8 cellular contexts compared by ENCODE assay signal in the genomic region with DNA sequence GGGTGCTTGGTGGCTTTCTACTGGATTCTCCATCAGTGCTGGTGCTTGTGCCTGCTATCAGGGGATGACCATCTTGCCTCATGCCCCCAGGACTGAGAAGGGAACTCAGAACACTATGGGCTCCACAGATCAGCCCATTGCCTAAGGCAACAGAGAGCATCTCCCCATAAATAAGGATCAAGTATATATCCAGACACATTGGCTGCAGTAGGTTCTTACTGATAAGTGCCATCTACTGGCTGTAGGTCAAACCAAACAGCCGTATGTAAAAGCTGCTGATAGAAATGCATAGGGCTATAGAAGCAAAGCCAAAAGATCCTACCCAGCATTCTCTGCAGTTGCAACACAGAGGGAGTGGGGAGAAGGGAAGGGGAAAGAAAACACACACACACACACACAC.
A peak's percentile ranks its signal among the peaks of the same experiment; 100 is the strongest.
DNase-seq lines count a peak whose midpoint lies in the region; ATAC-seq and TF ChIP-seq lines count a peak whose summit lies in the region.

No MANE protein-coding gene starts in this region.

- no peak overlapping the region for H4K8ac ChIP-seq in neuronal stem cell (ENCODE audit: low read depth, low read length)

- no peak overlapping the region for H2BK5ac ChIP-seq in neuronal stem cell (ENCODE audit: low read length)

- H3K9me3 ChIP-seq in neuronal stem cell (replicated peaks in 1 of 2; ENCODE audit: control insufficient read depth in 2 of 2, insufficient read depth in 1 of 2, low read depth in 1 of 2, low read length in 2 of 2) (peaks cover 4 to 5% of the 10 kb centered on the region in 2 donors), heart left ventricle (no peaks in the 10 kb centered on the region)

- no peak overlapping the region for H2BK12ac ChIP-seq in neuronal stem cell (ENCODE audit: low read length)

- H3K36me3 ChIP-seq in neuronal stem cell (replicated peaks in 1 of 2; ENCODE audit: control insufficient read depth in 2 of 2, insufficient read depth in 2 of 2, low read length in 2 of 2) (peaks cover 5 to 17% of the 10 kb centered on the region in 2 donors), heart left ventricle (peaks cover 0 to 5% (median 0%) of the 10 kb centered on the region in 9 donors)

- WGBS in neuronal stem cell (ENCODE audit: extremely low coverage in 2 of 2, insufficient read length in 2 of 2, insufficient replicate concordance in 1 of 2), 2 donors: no CpG with 5 or more reads among the region's 1 CpG
- WGBS in heart left ventricle, 4 donors: 31 to 64% (median 52%) methylated on average over 1 of the region's 1 CpG

- H3K27ac ChIP-seq in neuronal stem cell (replicated peaks; ENCODE audit: low read length) (no peak overlapping the region), heart left ventricle (no peak overlapping the region)

- no peaks in the 10 kb centered on the region for H3K4me1 ChIP-seq in neuronal stem cell (ENCODE audit: control insufficient read depth in 2 of 2, insufficient read depth in 1 of 2, low read depth in 1 of 2, low read length in 2 of 2)
- peaks cover 0 to 5% (median 0%) of the 10 kb centered on the region in 12 donors for H3K4me1 ChIP-seq in heart left ventricle

- no peak overlapping the region for H2AK5ac ChIP-seq in neuronal stem cell (ENCODE audit: low read depth, low read length)

- no peak overlapping the region for H2BK15ac ChIP-seq in neuronal stem cell (ENCODE audit: low read length)

- TF ChIP-seq CTCF in heart left ventricle (IDR thresholded peaks at IDR 0.05): no peak

- TF ChIP-seq POLR2A in heart left ventricle (IDR thresholded peaks at IDR 0.05): no peak

- no peak overlapping the region for H3K4me2 ChIP-seq in neuronal stem cell (ENCODE audit: insufficient read depth, low read length, poor library complexity, severe bottlenecking)

- peaks cover 4% of the 10 kb centered on the region for H3K79me1 ChIP-seq in neuronal stem cell (ENCODE audit: low read depth, low read length)

- intact Hi-C loops in heart left ventricle (cut with DNase I): loop anchor here in 1 of 10 donors (10.0 kb wide), 1 partner anchor 295 kb away; no protein-coding TSS in a partner anchor

- H3K27me3 ChIP-seq in neuronal stem cell (ENCODE audit: control insufficient read depth in 3 of 3, insufficient read depth in 3 of 3, low read depth in 1 of 3, low read length in 3 of 3): no peaks in the 10 kb centered on the region
- no peaks in the 10 kb centered on the region for H3K27me3 ChIP-seq in heart left ventricle

- H3K4me3 ChIP-seq in neuronal stem cell (ENCODE audit: low read length in 2 of 2) (no peak overlapping the region), heart left ventricle (no peak overlapping the region)

- no peak overlapping the region for H3K9ac ChIP-seq in neuronal stem cell (ENCODE audit: low read depth, low read length, poor library complexity)

- H4K91ac ChIP-seq in neuronal stem cell (ENCODE audit: low read depth, low read length, poor library complexity): no peak overlapping the region

- H2AFZ ChIP-seq in neuronal stem cell (ENCODE audit: low read length): no peak overlapping the region

- peak overlapping the region; percentile 61 for H2BK120ac ChIP-seq in neuronal stem cell (ENCODE audit: low read depth, low read length)

- DNase-seq in NCI-H1436 (lab: John Stamatoyannopoulos, UW) (peak; percentile 7), NCI-H1436 treated with DMSO at 0.1 percent for 48 hours (lab: John Stamatoyannopoulos, UW) (no peak), SW480 (ENCODE audit: low spot score) (peak; percentile 42), neuronal stem cell (ENCODE audit: low spot score) (no peak), cerebellum (ENCODE audit: low spot score) (no peak), heart left ventricle (no peak), putamen (ENCODE audit: low spot score) (no peak)

- ATAC-seq in HG03108 (IDR thresholded peaks at IDR 0.05; ENCODE audit: unreplicated experiment): peak; percentile 59
- no peak for ATAC-seq in heart left ventricle

- no peak overlapping the region for H3K18ac ChIP-seq in neuronal stem cell (ENCODE audit: low read length)

- no peak overlapping the region for H3K14ac ChIP-seq in neuronal stem cell (ENCODE audit: low read length)

- no peak overlapping the region for H3K4ac ChIP-seq in neuronal stem cell (ENCODE audit: low read length)

- no peak overlapping the region for H3K23ac ChIP-seq in neuronal stem cell (ENCODE audit: low read depth, low read length, poor library complexity)

Comparison
In these comparisons a context has a peak if more than half of its experiments do, and no peak if none do; other contexts are left out.
1. DNase-seq: peak in NCI-H1436 (single experiment) and SW480 (single experiment); none in NCI-H1436 treated with DMSO at 0.1 percent for 48 hours (single experiment), neuronal stem cell (single experiment), cerebellum (single experiment), heart left ventricle (0 of 5) and putamen (single experiment).